In the genomic region with DNA sequence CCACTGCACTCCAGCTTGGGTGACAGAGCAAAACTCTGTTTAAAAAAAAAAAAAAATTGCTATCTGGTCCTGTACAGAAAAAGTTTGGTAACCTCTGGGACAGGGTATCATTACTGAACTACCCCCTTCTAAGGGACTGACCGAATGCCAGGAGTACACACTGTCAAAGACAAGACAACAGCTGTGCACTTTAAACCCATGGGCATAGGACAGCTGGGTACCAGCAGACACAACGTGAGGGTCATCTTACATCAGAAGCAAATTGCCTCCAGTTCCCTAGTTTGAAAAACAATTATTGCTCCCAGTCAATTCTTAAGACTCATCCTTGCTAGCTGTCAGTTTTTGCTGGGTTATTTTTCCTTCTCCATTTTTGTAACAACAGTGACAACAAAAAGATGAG, we compare ENCODE assay signal across 22 cellular contexts. TPM values are rescaled to one million over a fixed set of nuclear protein-coding genes. Genes with fewer than 3 reads are reported as not detected.
DNase-seq lines count a peak whose midpoint lies in the region; ATAC-seq and TF ChIP-seq lines count a peak whose summit lies in the region.
"Had no signal": no experiment of that assay in that cellular context is flagged by ENCODE, and none has a peak within 500 bp of the region (broad histone marks: within the 10 kb centered on the region; RNA-seq: fewer than 3 reads in every experiment).

No MANE protein-coding gene starts in this region.

- no peak for TF ChIP-seq CTCF in RWPE1 (conservative IDR thresholded peaks at IDR 0.05; ENCODE audit: low read depth)
- TF ChIP-seq CTCF in fibroblast of lung (conservative IDR thresholded peaks at IDR 0.05 in 1 of 2, IDR thresholded peaks at IDR 0.05 in 1 of 2; ENCODE audit: low read depth in 1 of 2, low read length in 2 of 2) = no peak
- no peak for TF ChIP-seq CTCF in parathyroid adenoma (IDR thresholded peaks at IDR 0.05)
- TF ChIP-seq CTCF in right lobe of liver (IDR thresholded peaks at IDR 0.05) = no peak
- TF ChIP-seq CTCF in hepatocyte (IDR thresholded peaks at IDR 0.05; ENCODE audit: poor library complexity) = no peak

- H3K27ac ChIP-seq in GM23248 = peak overlapping the region; percentile 100; the same call in 1 of the 2 replicates
- peak overlapping the region; percentile 62 for H3K27ac ChIP-seq in RWPE1
- peak overlapping the region; percentile 30 for H3K27ac ChIP-seq in fibroblast of lung (ENCODE audit: insufficient read depth, low read length)
- peak overlapping the region; percentile 12 for H3K27ac ChIP-seq in parathyroid adenoma
- no peak overlapping the region for H3K27ac ChIP-seq in right lobe of liver
- H3K27ac ChIP-seq in hepatocyte = no peak overlapping the region
- H3K27ac ChIP-seq: BLaER1 had no signal

- H2AFZ ChIP-seq in GM23248 = no peak overlapping the region
- no peak overlapping the region for H2AFZ ChIP-seq in fibroblast of lung (ENCODE audit: low read length)
- no peak overlapping the region for H2AFZ ChIP-seq in parathyroid adenoma
- no peak overlapping the region for H2AFZ ChIP-seq in hepatocyte

- in situ Hi-C loops in GM23248 (cut with MboI) = no loop called here

- intact Hi-C loops in right lobe of liver (cut with DNase I) = no loop called here

- H3K9ac ChIP-seq in GM23248 (peak overlapping the region; percentile 24; the same call in 1 of the 2 replicates), fibroblast of lung (ENCODE audit: insufficient read depth, low read length) (no peak overlapping the region), parathyroid adenoma (no peak overlapping the region)
- H3K9ac ChIP-seq: BLaER1 had no signal

- no peak overlapping the region for H3K4me2 ChIP-seq in GM23248 (ENCODE audit: unreplicated experiment)
- H3K4me2 ChIP-seq in fibroblast of lung (ENCODE audit: extremely low read depth, insufficient read depth, low read length) = no peak overlapping the region
- H3K4me2 ChIP-seq in parathyroid adenoma (ENCODE audit: low read length) = no peak overlapping the region
- H3K4me2 ChIP-seq in hepatocyte = no peak overlapping the region
- H3K4me2 ChIP-seq: A549, BLaER1 had no signal

- H3K9me2 ChIP-seq in GM23248 (ENCODE audit: insufficient read depth) = no peaks in the 10 kb centered on the region
- H3K9me2 ChIP-seq in hepatocyte (replicated peaks; ENCODE audit: insufficient read depth) = no peaks in the 10 kb centered on the region

- H4K20me1 ChIP-seq in GM23248 (ENCODE audit: insufficient read depth) (no peaks in the 10 kb centered on the region), fibroblast of lung (ENCODE audit: control insufficient read depth, extremely low read depth, insufficient read depth, low read length) (no peaks in the 10 kb centered on the region), hepatocyte (ENCODE audit: insufficient read depth, poor library complexity, severe bottlenecking) (peaks cover 21% of the 10 kb centered on the region)

- TF ChIP-seq POLR2A in right lobe of liver (IDR thresholded peaks at IDR 0.05) = no peak

- no peaks in the 10 kb centered on the region for H3K9me3 ChIP-seq in GM23248 (ENCODE audit: low read depth)
- no peaks in the 10 kb centered on the region for H3K9me3 ChIP-seq in fibroblast of lung (ENCODE audit: control insufficient read depth, insufficient read depth, low read depth, low read length)
- H3K9me3 ChIP-seq in parathyroid adenoma (ENCODE audit: control insufficient read depth, low read length) = no peaks in the 10 kb centered on the region
- no peaks in the 10 kb centered on the region for H3K9me3 ChIP-seq in right lobe of liver
- H3K9me3 ChIP-seq in hepatocyte (ENCODE audit: low read depth) = no peaks in the 10 kb centered on the region
- H3K9me3 ChIP-seq: A549, BLaER1 had no signal

- peaks cover 69% of the 10 kb centered on the region for H3K36me3 ChIP-seq in GM23248 (ENCODE audit: low read depth)
- H3K36me3 ChIP-seq in fibroblast of lung (ENCODE audit: control insufficient read depth, insufficient read depth, low read length) = peaks cover 13% of the 10 kb centered on the region
- no peaks in the 10 kb centered on the region for H3K36me3 ChIP-seq in parathyroid adenoma (ENCODE audit: control insufficient read depth, insufficient read depth, low read length)
- H3K36me3 ChIP-seq in right lobe of liver = peaks cover 0 to 33% (median 5%) of the 10 kb centered on the region in 4 donors
- no peaks in the 10 kb centered on the region for H3K36me3 ChIP-seq in hepatocyte (replicated peaks; ENCODE audit: insufficient read depth, low read depth)

- H3F3A ChIP-seq in GM23248 (ENCODE audit: insufficient read depth) = peaks cover 89% of the 10 kb centered on the region

- 89 to 94% methylated on average over 2 of the region's 2 CpGs for WGBS in GM23248 (ENCODE audit: low coverage in 1 of 2, low lambda C conversion rate in 2 of 2, missing lambda C conversion rate in 2 of 2), 2 experiments
- 63% methylated on average over 2 of the region's 2 CpGs for WGBS in right lobe of liver (ENCODE audit: insufficient coverage, low coverage, low lambda C conversion rate, missing lambda C conversion rate)
- 88% methylated on average over 2 of the region's 2 CpGs for WGBS in hepatocyte (ENCODE audit: low lambda C conversion rate, missing lambda C conversion rate)

- H3K79me2 ChIP-seq in GM23248 (ENCODE audit: insufficient read depth) (peaks cover 92% of the 10 kb centered on the region), fibroblast of lung (ENCODE audit: control insufficient read depth, insufficient read depth, low read length) (peaks cover 79% of the 10 kb centered on the region), parathyroid adenoma (peaks cover 27% of the 10 kb centered on the region), hepatocyte (peaks cover 50% of the 10 kb centered on the region)

- DNase-seq in GM23248 = no peak
- no peak for DNase-seq in RWPE1 (ENCODE audit: low spot score)
- DNase-seq in fibroblast of lung (ENCODE audit: low read depth in 2 of 2) = no peak
- DNase-seq in GM19238 (ENCODE audit: insufficient read length, low spot score) = no peak
- no peak for DNase-seq in right lobe of liver
- no peak for DNase-seq in hepatocyte (ENCODE audit: low spot score)
- DNase-seq: CD4-positive, alpha-beta memory T cell; DMS79; H9; Kasumi-1; NCI-H1092 treated with DMSO at 0.1 percent for 48 hours; NCI-H2081 treated with DMSO at 0.1 percent for 48 hours; NK-92 treated with Interleukin-12 subunit alpha and Interleukin-12 subunit beta, amount 100 ng/mL, for 24 hours; SHP77 treated with DMSO at 0.1 percent for 48 hours had no signal

- H3K4me3 ChIP-seq in GM23248 = no peak overlapping the region
- H3K4me3 ChIP-seq in fibroblast of lung (replicated peaks in 1 of 4; ENCODE audit: control extremely low read depth in 1 of 4, insufficient read depth in 1 of 4, low read depth in 3 of 4, low read length in 4 of 4) = no peak overlapping the region
- no peak overlapping the region for H3K4me3 ChIP-seq in parathyroid adenoma (ENCODE audit: low read depth, low read length)
- no peak overlapping the region for H3K4me3 ChIP-seq in right lobe of liver
- no peak overlapping the region for H3K4me3 ChIP-seq in hepatocyte
- H3K4me3 ChIP-seq: A549, BLaER1 had no signal

- CTCF ChIA-PET in RWPE1 (lab: Yijun Ruan, JAX) = interaction anchor here (0.6 to 1.7 kb wide), 3 partner anchors 24 to 1874 kb away, joined by 3 to 5 read pairs (median 4); no protein-coding TSS in a partner anchor

- ATAC-seq in HG02870 (IDR thresholded peaks at IDR 0.05; ENCODE audit: unreplicated experiment) = no peak
- no peak for ATAC-seq in right lobe of liver
- ATAC-seq: A549, SK-N-SH treated with all-trans-retinoic acid at 6 μM for 48 hours had no signal

- no peaks in the 10 kb centered on the region for H3K27me3 ChIP-seq in GM23248 (replicated peaks; ENCODE audit: insufficient read depth)
- H3K27me3 ChIP-seq in fibroblast of lung (ENCODE audit: control insufficient read depth, insufficient read depth, low read length) = no peaks in the 10 kb centered on the region
- no peaks in the 10 kb centered on the region for H3K27me3 ChIP-seq in parathyroid adenoma (ENCODE audit: control insufficient read depth, insufficient read depth, low read length)
- no peaks in the 10 kb centered on the region for H3K27me3 ChIP-seq in right lobe of liver
- H3K27me3 ChIP-seq in hepatocyte = no peaks in the 10 kb centered on the region
- H3K27me3 ChIP-seq: BLaER1 had no signal

- POLR2A ChIA-PET in RWPE1 (lab: Yijun Ruan, JAX; ENCODE audit: low non-redundant PET) = no interaction called here

- H3K4me1 ChIP-seq in GM23248 (ENCODE audit: insufficient read depth) (peaks cover 62% of the 10 kb centered on the region), fibroblast of lung (ENCODE audit: control insufficient read depth, extremely low read depth, insufficient read depth, low read length) (peaks cover 29% of the 10 kb centered on the region), parathyroid adenoma (peaks cover 17% of the 10 kb centered on the region), right lobe of liver (peaks cover 0 to 13% (median 5%) of the 10 kb centered on the region in 4 donors), hepatocyte (ENCODE audit: insufficient read depth) (peaks cover 23% of the 10 kb centered on the region)

RNA-seq across cellular contexts. Expression of a gene that starts 17.8 kb away (rescaled TPM):
- 1,166 and 1,314 TPM in 2 replicates for total RNA-seq in GM23248 (2014; rRNA removed; shearing (Covaris generic))
- polyA plus RNA-seq in GM23248 (2016; fragmentation: Nextera tagmentation; extraction: Ambion mirVana) (2,015 and 2,061 TPM in 2 replicates), fibroblast of lung (1,165 and 1,404 TPM in 2 replicates), hepatocyte (337 and 346 TPM in 2 replicates)
- total RNA-seq in fibroblast of lung (209 and 380 TPM in 2 replicates), right lobe of liver (100 to 1,000 TPM; 145 to 314 (median 197) TPM), hepatocyte (298 and 316 TPM in 2 replicates)
- 928 and 1,205 TPM in 2 replicates for polyA plus RNA-seq in fibroblast of lung (2012)
- 662 and 789 TPM in 2 replicates for polyA minus RNA-seq in fibroblast of lung (ENCODE audit: low replicate concordance)

RNA-seq across cellular contexts. Expression of a gene that starts 17.8 kb away (rescaled TPM):
- not detected in 2 replicates for total RNA-seq in GM23248 (2014; rRNA removed; shearing (Covaris generic))
- polyA plus RNA-seq in GM23248 (2016; fragmentation: Nextera tagmentation; extraction: Ambion mirVana) (not detected in 2 replicates), fibroblast of lung (0.12 TPM in 1 of 2 replicates, not detected in the other), hepatocyte (not detected in 2 replicates)
- total RNA-seq in fibroblast of lung (not detected in 2 replicates), right lobe of liver (not detected), hepatocyte (not detected in 2 replicates)
- polyA plus RNA-seq in fibroblast of lung (2012) = not detected in 2 replicates
- not detected in 2 replicates for polyA minus RNA-seq in fibroblast of lung (ENCODE audit: low replicate concordance)
- total RNA-seq: H9, NCI-H460, OCI-LY7 had no signal
- polyA plus RNA-seq: CD4-positive, alpha-beta memory T cell; IgD-negative memory B cell had no signal

RNA-seq across cellular contexts. Expression of a gene that starts 55.9 kb away (rescaled TPM):
- total RNA-seq in GM23248 (2014; rRNA removed; shearing (Covaris generic)) = 44.6 and 72.2 TPM in 2 replicates
- polyA plus RNA-seq in GM23248 (2016; fragmentation: Nextera tagmentation; extraction: Ambion mirVana) (37.8 and 38.7 TPM in 2 replicates), fibroblast of lung (39.6 and 46.2 TPM in 2 replicates), hepatocyte (28.0 and 29.3 TPM in 2 replicates)
- total RNA-seq in fibroblast of lung (27.2 and 28.7 TPM in 2 replicates), right lobe of liver (10 to 100 TPM; 18.3 to 28.7 (median 20.8) TPM), hepatocyte (50.7 and 58.1 TPM in 2 replicates)
- 18.2 and 18.7 TPM in 2 replicates for polyA plus RNA-seq in fibroblast of lung (2012)
- 5.1 and 6.0 TPM in 2 replicates for polyA minus RNA-seq in fibroblast of lung (ENCODE audit: low replicate concordance)

Comparison
In these comparisons a context has a peak if more than half of its experiments do, and no peak if none do; other contexts are left out.
1. H3K27ac ChIP-seq: peak in GM23248 (single experiment), RWPE1 (single experiment), fibroblast of lung (single experiment) and parathyroid adenoma (single experiment); none in right lobe of liver (0 of 3) and hepatocyte (single experiment).